ENCODE assay signal across 10 cellular contexts in genomic region chr2:19667085-19667484, GRCh38.
DNase-seq lines count a peak whose midpoint lies in the region; ATAC-seq and TF ChIP-seq lines count a peak whose summit lies in the region.
"Had no signal": no experiment of that assay in that cellular context is flagged by ENCODE, and none has a peak within 500 bp of the region (broad histone marks: within the 10 kb centered on the region; RNA-seq: fewer than 3 reads in every experiment).

No MANE protein-coding gene starts in this region.

- H3K27ac Mint-ChIP-seq in T-helper 2 cell treated with Interferon-gamma antibody and Interleukin-4, amounts not matched to agents 5 μg/mL and 100 μg/mL, for 36 hours, result no peak overlapping the region
- H3K27ac Mint-ChIP-seq: naive thymus-derived CD8-positive, alpha-beta T cell had no signal

- ATAC-seq in GM19397 (IDR thresholded peaks at IDR 0.05; ENCODE audit: unreplicated experiment), result no peak
- ATAC-seq in HG02610 (IDR thresholded peaks at IDR 0.05; ENCODE audit: unreplicated experiment), result no peak
- ATAC-seq: naive thymus-derived CD8-positive, alpha-beta T cell had no signal

- in situ Hi-C loops in astrocyte of the spinal cord (cut with HindIII; ENCODE audit: low sequenced_read_pairs), result no loop called here

- TF ChIP-seq CTCF in astrocyte of the spinal cord (IDR thresholded peaks at IDR 0.05; ENCODE audit: low read depth, low read length) (peak; percentile 43), liver (IDR thresholded peaks at IDR 0.05; ENCODE audit: low read depth, low read length, missing input control) (peak; percentile 16)

- DNase-seq in COR-L47 (lab: John Stamatoyannopoulos, UW) (peak; percentile 2), M059J (ENCODE audit: low read depth) (peak; percentile 57), astrocyte of the spinal cord (ENCODE audit: low read depth, low spot score) (peak; percentile 66), NCI-H1930 (lab: John Stamatoyannopoulos, UW) (no peak)
- no peak for DNase-seq in T-helper 2 cell treated with Interferon-gamma antibody and Interleukin-4, amounts not matched to agents 5 μg/mL and 100 μg/mL, for 36 hours (ENCODE audit: low spot score)
- DNase-seq: activated gamma-delta T cell; naive thymus-derived CD8-positive, alpha-beta T cell had no signal

- H3K9me3 Mint-ChIP-seq in T-helper 2 cell treated with Interferon-gamma antibody and Interleukin-4, amounts not matched to agents 5 μg/mL and 100 μg/mL, for 36 hours, result no peaks in the 10 kb centered on the region
- H3K9me3 Mint-ChIP-seq: naive thymus-derived CD8-positive, alpha-beta T cell had no signal

- peaks cover 0 to 2% (median 0%) of the 10 kb centered on the region in 4 donors for H3K36me3 ChIP-seq in liver (ENCODE audit: control insufficient read depth in 4 of 4, insufficient read depth in 3 of 4, low read depth in 1 of 4, low read length in 3 of 4)

- H3K4me1 Mint-ChIP-seq in T-helper 2 cell treated with Interferon-gamma antibody and Interleukin-4, amounts not matched to agents 5 μg/mL and 100 μg/mL, for 36 hours (ENCODE audit: low read depth), result no peaks in the 10 kb centered on the region
- H3K4me1 Mint-ChIP-seq: naive thymus-derived CD8-positive, alpha-beta T cell had no signal

- H3K9me3 ChIP-seq in liver (ENCODE audit: control insufficient read depth in 4 of 4, low read length in 3 of 4), result no peaks in the 10 kb centered on the region

- H3K4me3 ChIP-seq in astrocyte of the spinal cord (ENCODE audit: low read depth, low read length) (no peak overlapping the region), liver (ENCODE audit: low read depth in 1 of 3, low read length in 3 of 3) (no peak overlapping the region)

- TF ChIP-seq RAD21 in liver (IDR thresholded peaks at IDR 0.05), result peak; percentile 56 to 64

- H3K4me3 Mint-ChIP-seq in T-helper 2 cell treated with Interferon-gamma antibody and Interleukin-4, amounts not matched to agents 5 μg/mL and 100 μg/mL, for 36 hours, result no peak overlapping the region
- H3K4me3 Mint-ChIP-seq: naive thymus-derived CD8-positive, alpha-beta T cell had no signal

- H3K27ac ChIP-seq in liver (ENCODE audit: low read depth in 1 of 2, low read length in 2 of 2), result no peak overlapping the region

- 61% methylated on average over 3 of the region's 3 CpGs for WGBS in liver

- H3K4me1 ChIP-seq in liver (ENCODE audit: control insufficient read depth in 4 of 4, insufficient read depth in 4 of 4, low read length in 3 of 4), result no peaks in the 10 kb centered on the region

- no peaks in the 10 kb centered on the region for H3K36me3 Mint-ChIP-seq in T-helper 2 cell treated with Interferon-gamma antibody and Interleukin-4, amounts not matched to agents 5 μg/mL and 100 μg/mL, for 36 hours (ENCODE audit: low read depth)
- H3K36me3 Mint-ChIP-seq: naive thymus-derived CD8-positive, alpha-beta T cell had no signal

- H3K9ac ChIP-seq in liver (ENCODE audit: low read depth in 1 of 2, low read length in 2 of 2), result no peak overlapping the region

- no peaks in the 10 kb centered on the region for H3K27me3 ChIP-seq in liver (ENCODE audit: control insufficient read depth in 4 of 4, insufficient read depth in 4 of 4, low read length in 3 of 4)

- H3K27me3 Mint-ChIP-seq in T-helper 2 cell treated with Interferon-gamma antibody and Interleukin-4, amounts not matched to agents 5 μg/mL and 100 μg/mL, for 36 hours (ENCODE audit: low read depth), result peaks cover 22% of the 10 kb centered on the region

TF ChIP-seq in liver, 16 proteins besides CTCF, POLR2A, EP300 and RAD21:
- TF ChIP-seq ZBTB33 (IDR thresholded peaks at IDR 0.05) (no peak), JUND (IDR thresholded peaks at IDR 0.05) (no peak), ATF3 (IDR thresholded peaks at IDR 0.05) (no peak), TAF1 (conservative IDR thresholded peaks at IDR 0.05) (no peak), MAX (IDR thresholded peaks at IDR 0.05) (no peak)

Comparison
In these comparisons a context has a peak if more than half of its experiments do, and no peak if none do; other contexts are left out.
1. DNase-seq: peak in COR-L47 (single experiment), M059J (single experiment) and astrocyte of the spinal cord (single experiment); none in NCI-H1930 (0 of 2) and T-helper 2 cell treated with Interferon-gamma antibody and Interleukin-4, amounts not matched to agents 5 μg/mL and 100 μg/mL, for 36 hours (single experiment).